Comparison of ENCODE assay signal across 29 cellular contexts in genomic region chr15:53445531-53445930, GRCh38.
"Had no signal": no experiment of that assay in that cellular context is flagged by ENCODE, and none has a peak within 500 bp of the region (broad histone marks: within the 10 kb centered on the region; RNA-seq: fewer than 3 reads in every experiment).

No MANE protein-coding gene starts in this region.

- H3K9me3 ChIP-seq: MG63 had no signal

- H3K36me3 ChIP-seq: MG63 had no signal

- H3K4me3 ChIP-seq: MG63 had no signal

- H3K9ac ChIP-seq: KMS-11 had no signal

- DNase-seq: Karpas-422, Kasumi-1, KG1, MG63, MM.1S, MV-4-11, NCI-H1048, NCI-H1092, NCI-H1105, NCI-H1417 treated with DMSO at 0.1 percent for 48 hours, NCI-H1436, NCI-H1436 treated with DMSO at 0.1 percent for 48 hours, NCI-H1694, NCI-H1694 treated with DMSO at 0.1 percent for 48 hours, NCI-H187, NCI-H1930, NCI-H2029, NCI-H2029 treated with DMSO at 0.1 percent for 48 hours, NCI-H2081, NCI-H2081 treated with DMSO at 0.1 percent for 48 hours, NCI-H2107, NCI-H2171, NCI-H2227 treated with DMSO at 0.1 percent for 48 hours, NCI-H226, NCI-H345, NCI-H446, NCI-H446 treated with DMSO at 0.1 percent for 48 hours, NCI-H510A had no signal

- H3K27ac ChIP-seq: KMS-11 had no signal
